ENCODE assay signal across 29 cellular contexts in genomic region chr17:19654342-19654886, GRCh38.
"Had no signal": no experiment of that assay in that cellular context is flagged by ENCODE, and none has a peak within 500 bp of the region (broad histone marks: within the 10 kb centered on the region; RNA-seq: fewer than 3 reads in every experiment).

No MANE protein-coding gene starts in this region.

- H3K9me3 ChIP-seq: Peyer's patch had no signal

- H3K9me3 Mint-ChIP-seq: activated T-cell treated with anti-CD3 and anti-CD28 coated beads, Interleukin-2, amount 50 U/mL, for 72 hours; activated T-helper 2 cell treated with anti-CD3 and anti-CD28 coated beads, Interferon-gamma antibody, Interleukin-2, Interleukin-4, amounts not matched to agents 10 μg/mL and 5 μg/mL and 100 μg/mL, durations not matched to agents 14 hours and 24 hours and 36 hours; T-cell had no signal

- ATAC-seq: activated CD4-positive, CD25-positive, alpha-beta regulatory T cell treated with anti-CD3 and anti-CD28 coated beads, Interleukin-2, amount 50 U/mL, for 24 hours; activated CD8-positive, alpha-beta T cell treated with anti-CD3 and anti-CD28 coated beads for 36 hours; activated T-cell treated with anti-CD3 and anti-CD28 coated beads, Interleukin-2, amount 50 U/mL, for 72 hours; K562; T-cell had no signal

- H3K4me3 Mint-ChIP-seq: activated CD8-positive, alpha-beta T cell treated with anti-CD3 and anti-CD28 coated beads for 36 hours; activated naive CD4-positive, alpha-beta T cell treated with anti-CD3 and anti-CD28 coated beads, Interleukin-2, amount 10 ng/mL, durations not matched to agents 7 days and 5 days; activated naive CD8-positive, alpha-beta T cell treated with anti-CD3 and anti-CD28 coated beads for 36 hours; activated T-cell treated with anti-CD3 and anti-CD28 coated beads, Interleukin-2, amount 50 U/mL, for 72 hours; T-cell had no signal

- H3K27ac Mint-ChIP-seq: activated CD8-positive, alpha-beta T cell treated with anti-CD3 and anti-CD28 coated beads for 36 hours; activated naive CD4-positive, alpha-beta T cell treated with anti-CD3 and anti-CD28 coated beads, Interleukin-2, amount 10 ng/mL, durations not matched to agents 7 days and 5 days; activated naive CD8-positive, alpha-beta T cell treated with anti-CD3 and anti-CD28 coated beads for 36 hours; activated T-cell treated with anti-CD3 and anti-CD28 coated beads, Interleukin-2, amount 50 U/mL, for 72 hours; activated T-helper 2 cell treated with anti-CD3 and anti-CD28 coated beads, Interferon-gamma antibody, Interleukin-2, Interleukin-4, amounts not matched to agents 10 μg/mL and 5 μg/mL and 100 μg/mL, durations not matched to agents 14 hours and 24 hours and 36 hours; T-cell had no signal

- FAIRE-seq: K562, TTC549 had no signal

- H3K4me3 ChIP-seq: K562, Peyer's patch, SK-N-MC had no signal

- H3K27ac ChIP-seq: Peyer's patch, SK-N-MC, WERI-Rb-1 had no signal

- H3K27me3 Mint-ChIP-seq: activated CD8-positive, alpha-beta T cell treated with anti-CD3 and anti-CD28 coated beads for 36 hours; activated naive CD4-positive, alpha-beta T cell treated with anti-CD3 and anti-CD28 coated beads, Interleukin-2, amount 10 ng/mL, durations not matched to agents 7 days and 5 days; activated naive CD8-positive, alpha-beta T cell treated with anti-CD3 and anti-CD28 coated beads for 36 hours; T-cell had no signal

- DNase-seq: activated CD4-positive, alpha-beta T cell treated with anti-CD3 and anti-CD28 coated beads for 4 hours; activated CD8-positive, alpha-beta memory T cell treated with anti-CD3 and anti-CD28 coated beads, Interleukin-2, amount 50 U/mL, for 4 hours; activated CD8-positive, alpha-beta T cell treated with anti-CD3 and anti-CD28 coated beads for 36 hours; activated gamma-delta T cell treated with Interleukin-2 at 50 U/mL for 16 hours; activated naive CD4-positive, alpha-beta T cell treated with anti-CD3 and anti-CD28 coated beads, Interleukin-2, amount 10 ng/mL, durations not matched to agents 7 days and 5 days; activated naive CD8-positive, alpha-beta T cell treated with anti-CD3 and anti-CD28 coated beads for 36 hours; activated T-cell treated with anti-CD3 and anti-CD28 coated beads, Interleukin-2, amount 50 U/mL, for 72 hours; anterior cingulate cortex; Karpas-422; MM.1S; NCI-H1105; NCI-H1436; NCI-H1694 treated with DMSO at 0.1 percent for 48 hours; NCI-H2029 treated with DMSO at 0.1 percent for 48 hours; NCI-H345; NCI-H510A; NCI-H526 treated with DMSO at 0.1 percent for 48 hours; NCI-H82; Peyer's patch; SIG-M5; T-cell; T-helper 2 cell; T1000; WERI-Rb-1 had no signal

- H3K27me3 ChIP-seq: Peyer's patch had no signal
